In genomic region chr6:129006685-129007514, GRCh38 we compare ENCODE assay signal across 26 cellular contexts.
DNase-seq lines count a peak whose midpoint lies in the region; ATAC-seq, FAIRE-seq and TF ChIP-seq lines count a peak whose summit lies in the region.
"Had no signal": no experiment of that assay in that cellular context is flagged by ENCODE, and none has a peak within 500 bp of the region (broad histone marks: within the 10 kb centered on the region; RNA-seq: fewer than 3 reads in every experiment).

No MANE protein-coding gene starts in this region.

- peaks cover 10% of the 10 kb centered on the region for H3F3A ChIP-seq in neural cell (ENCODE audit: insufficient read depth, low read length, poor library complexity, severe bottlenecking)

- H3K27ac ChIP-seq in heart right ventricle (peak overlapping the region in 5 of 10 donors; percentile 2 to 35 (median 23)), neural cell (ENCODE audit: low read length) (peak overlapping the region; percentile 69), testis (peak overlapping the region in 1 of 2 donors; percentile 18), RWPE1 (no peak overlapping the region)
- H3K27ac ChIP-seq: ascending aorta, BLaER1, psoas muscle, skin epidermis had no signal

- H3K4me1 ChIP-seq in heart right ventricle, result peaks cover 7 to 49% (median 39%) of the 10 kb centered on the region in 9 donors
- H3K4me1 ChIP-seq in testis, result peaks cover 5% of the 10 kb centered on the region
- H3K4me1 ChIP-seq: ascending aorta, BLaER1, psoas muscle had no signal

- H3K79me2 ChIP-seq in neural cell (replicated peaks; ENCODE audit: insufficient read depth, low read length), result no peaks in the 10 kb centered on the region

- H3K9me3 ChIP-seq in heart right ventricle (no peaks in the 10 kb centered on the region), neural cell (ENCODE audit: low read length) (no peaks in the 10 kb centered on the region), testis (no peaks in the 10 kb centered on the region)
- H3K9me3 ChIP-seq: ascending aorta, BLaER1, mucosa of descending colon, psoas muscle had no signal

- peak overlapping the region; percentile 38 for H3K9ac ChIP-seq in neural cell (ENCODE audit: low read length)
- H3K9ac ChIP-seq: BLaER1 had no signal

- H3K27me3 ChIP-seq in heart right ventricle, result no peaks in the 10 kb centered on the region
- H3K27me3 ChIP-seq in neural cell (ENCODE audit: insufficient read depth, low read depth, low read length), result no peaks in the 10 kb centered on the region
- H3K27me3 ChIP-seq in testis, result no peaks in the 10 kb centered on the region
- H3K27me3 ChIP-seq: ascending aorta, BLaER1, dorsolateral prefrontal cortex had no signal

- intact Hi-C loops in heart right ventricle (cut with DNase I), result loop anchor here in 1 of 10 donors (5.0 kb wide), 1 partner anchor 65 kb away; no protein-coding TSS in a partner anchor
- intact Hi-C loops in testis (cut with DNase I; ENCODE audit: low total_unique reads), result no loop called here

- CTCF ChIA-PET in RWPE1 (lab: Yijun Ruan, JAX), result no interaction called here

- no peak for DNase-seq in D721Med (ENCODE audit: insufficient read length, low spot score)
- DNase-seq in NCI-H82 treated with DMSO at 0.1 percent for 48 hours (lab: John Stamatoyannopoulos, UW; ENCODE audit: unreplicated experiment), result peak; percentile 58
- no peak for DNase-seq in heart right ventricle
- no peak for DNase-seq in activated CD4-positive, CD25-positive, alpha-beta regulatory T cell treated with anti-CD3 and anti-CD28 coated beads, Interleukin-2, amount 50 U/mL, for 72 hours
- no peak for DNase-seq in testis
- no peak for DNase-seq in RWPE1 (ENCODE audit: low spot score)
- DNase-seq: ACHN; activated CD4-positive, alpha-beta memory T cell treated with anti-CD3 and anti-CD28 coated beads, Interleukin-2, amount 10 ng/mL, durations not matched to agents 7 days and 5 days; activated naive CD8-positive, alpha-beta T cell treated with anti-CD3 and anti-CD28 coated beads for 36 hours; DMS79; dorsolateral prefrontal cortex; mucosa of descending colon; NCI-H146; NCI-H2171; NCI-H748 treated with DMSO at 0.1 percent for 48 hours; OCI-M1; psoas muscle; SHP77 treated with DMSO at 0.1 percent for 48 hours; T-cell had no signal

- peak overlapping the region; percentile 23 for H3K4me2 ChIP-seq in neural cell (ENCODE audit: low read length)
- H3K4me2 ChIP-seq: BLaER1 had no signal

- no peak for TF ChIP-seq CTCF in D721Med (IDR thresholded peaks at IDR 0.05; ENCODE audit: insufficient read depth, missing control alignments)
- no peak for TF ChIP-seq CTCF in heart right ventricle (IDR thresholded peaks at IDR 0.05)
- no peak for TF ChIP-seq CTCF in neural cell (IDR thresholded peaks at IDR 0.05; ENCODE audit: poor library complexity, severe bottlenecking)
- TF ChIP-seq CTCF in testis (IDR thresholded peaks at IDR 0.05), result no peak
- TF ChIP-seq CTCF in RWPE1 (conservative IDR thresholded peaks at IDR 0.05; ENCODE audit: low read depth), result no peak

- 31 to 34% methylated on average over 5 of the region's 5 CpGs for WGBS in heart right ventricle, 2 donors
- WGBS in testis, 2 donors, result 43 to 62% methylated on average over 5 of the region's 5 CpGs

- no peak for TF ChIP-seq POLR2A in testis (IDR thresholded peaks at IDR 0.05)

- H2AFZ ChIP-seq in neural cell (ENCODE audit: low read depth, low read length), result no peak overlapping the region

- no peaks in the 10 kb centered on the region for H3K9me2 ChIP-seq in neural cell (ENCODE audit: insufficient read depth, low read length)

- H3K4me3 ChIP-seq in heart right ventricle (no peak overlapping the region), neural cell (ENCODE audit: low read length) (peak overlapping the region; percentile 47), testis (no peak overlapping the region)
- H3K4me3 ChIP-seq: ascending aorta, BLaER1, dorsolateral prefrontal cortex, mucosa of descending colon, psoas muscle, skin epidermis had no signal

- H4K20me1 ChIP-seq in neural cell (ENCODE audit: insufficient read depth), result no peaks in the 10 kb centered on the region
- H4K20me1 ChIP-seq: BLaER1 had no signal

- peak in 5 of 8 donors; percentile 33 to 64 (median 53) for ATAC-seq in heart right ventricle
- ATAC-seq: activated CD4-positive, CD25-positive, alpha-beta regulatory T cell treated with anti-CD3 and anti-CD28 coated beads, Interleukin-2, amount 50 U/mL, for 24 hours; mucosa of descending colon; psoas muscle; T-cell had no signal

- peak; percentile 67 for FAIRE-seq in D721Med (lab: Jason Lieb, UNC)
- FAIRE-seq: H54, HTR-8/SVneo had no signal

- H3K36me3 ChIP-seq in heart right ventricle (peaks cover 0 to 6% (median 0%) of the 10 kb centered on the region in 9 donors), neural cell (ENCODE audit: insufficient read depth, low read length) (no peaks in the 10 kb centered on the region), testis (ENCODE audit: low read depth, missing control alignments) (no peaks in the 10 kb centered on the region)
- H3K36me3 ChIP-seq: ascending aorta, BLaER1 had no signal

- no peak for TF ChIP-seq RAD21 in neural cell (conservative IDR thresholded peaks at IDR 0.05)

- no peak for TF ChIP-seq EP300 in neural cell (conservative IDR thresholded peaks at IDR 0.05; ENCODE audit: poor library complexity, severe bottlenecking)

- POLR2A ChIA-PET in RWPE1 (lab: Yijun Ruan, JAX; ENCODE audit: low non-redundant PET), result no interaction called here

TF ChIP-seq in neural cell, 6 proteins besides CTCF, POLR2A, EP300 and RAD21:
- TF ChIP-seq POLR2AphosphoS5 (IDR thresholded peaks at IDR 0.05) (no peak), MXI1 (conservative IDR thresholded peaks at IDR 0.05; ENCODE audit: poor library complexity, severe bottlenecking) (no peak), EZH2 (IDR thresholded peaks at IDR 0.05; ENCODE audit: borderline replicate concordance, insufficient read depth, low read length, poor library complexity, severe bottlenecking) (no peak), SMC3 (conservative IDR thresholded peaks at IDR 0.05; ENCODE audit: poor library complexity) (no peak), TAF1 (IDR thresholded peaks at IDR 0.05; ENCODE audit: low read depth) (no peak)
- TF ChIP-seq, protein P1, sequence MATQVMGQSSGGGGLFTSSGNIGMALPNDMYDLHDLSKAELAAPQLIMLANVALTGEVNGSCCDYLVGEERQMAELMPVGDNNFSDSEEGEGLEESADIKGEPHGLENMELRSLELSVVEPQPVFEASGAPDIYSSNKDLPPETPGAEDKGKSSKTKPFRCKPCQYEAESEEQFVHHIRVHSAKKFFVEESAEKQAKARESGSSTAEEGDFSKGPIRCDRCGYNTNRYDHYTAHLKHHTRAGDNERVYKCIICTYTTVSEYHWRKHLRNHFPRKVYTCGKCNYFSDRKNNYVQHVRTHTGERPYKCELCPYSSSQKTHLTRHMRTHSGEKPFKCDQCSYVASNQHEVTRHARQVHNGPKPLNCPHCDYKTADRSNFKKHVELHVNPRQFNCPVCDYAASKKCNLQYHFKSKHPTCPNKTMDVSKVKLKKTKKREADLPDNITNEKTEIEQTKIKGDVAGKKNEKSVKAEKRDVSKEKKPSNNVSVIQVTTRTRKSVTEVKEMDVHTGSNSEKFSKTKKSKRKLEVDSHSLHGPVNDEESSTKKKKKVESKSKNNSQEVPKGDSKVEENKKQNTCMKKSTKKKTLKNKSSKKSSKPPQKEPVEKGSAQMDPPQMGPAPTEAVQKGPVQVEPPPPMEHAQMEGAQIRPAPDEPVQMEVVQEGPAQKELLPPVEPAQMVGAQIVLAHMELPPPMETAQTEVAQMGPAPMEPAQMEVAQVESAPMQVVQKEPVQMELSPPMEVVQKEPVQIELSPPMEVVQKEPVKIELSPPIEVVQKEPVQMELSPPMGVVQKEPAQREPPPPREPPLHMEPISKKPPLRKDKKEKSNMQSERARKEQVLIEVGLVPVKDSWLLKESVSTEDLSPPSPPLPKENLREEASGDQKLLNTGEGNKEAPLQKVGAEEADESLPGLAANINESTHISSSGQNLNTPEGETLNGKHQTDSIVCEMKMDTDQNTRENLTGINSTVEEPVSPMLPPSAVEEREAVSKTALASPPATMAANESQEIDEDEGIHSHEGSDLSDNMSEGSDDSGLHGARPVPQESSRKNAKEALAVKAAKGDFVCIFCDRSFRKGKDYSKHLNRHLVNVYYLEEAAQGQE (IDR thresholded peaks at IDR 0.05; ENCODE audit: borderline replicate concordance), result no peak
